ENCODE assay signal across 8 cellular contexts in the genomic region with DNA sequence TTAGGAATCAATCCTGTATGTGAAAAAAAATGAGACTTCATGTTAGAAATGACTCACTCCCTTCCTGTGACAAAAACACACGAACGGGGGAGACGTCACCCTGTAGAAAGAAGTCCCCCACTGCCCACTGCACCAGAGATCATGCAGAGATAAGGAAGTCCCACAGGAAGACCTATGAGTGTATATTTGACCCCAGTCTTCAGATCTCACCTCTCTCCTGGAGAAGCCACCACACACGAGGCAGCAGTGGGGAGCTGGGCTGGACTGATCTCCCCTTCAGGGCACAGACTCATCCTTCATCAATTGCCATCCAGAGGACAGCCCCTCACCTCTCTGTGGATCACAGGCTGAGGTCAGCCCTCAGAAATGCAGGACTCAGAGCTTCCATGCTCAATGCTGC. TPM values are rescaled to one million over a fixed set of nuclear protein-coding genes. Genes with fewer than 3 reads are reported as not detected.
A peak's percentile ranks its signal among the peaks of the same experiment; 100 is the strongest.
DNase-seq lines count a peak whose midpoint lies in the region; ATAC-seq and TF ChIP-seq lines count a peak whose summit lies in the region.
"Not testable (repeated sequence)": the region's sequence is repeated elsewhere in the genome, so short reads cannot be mapped to it uniquely, and the experiment has no call there.

No MANE protein-coding gene starts in this region.

- DNase-seq in GM23338 (ENCODE audit: low spot score), result peak; percentile 6
- peak; percentile 99 for DNase-seq in RPMI7951 (ENCODE audit: low read depth)
- DNase-seq in activated CD8-positive, alpha-beta T cell treated with anti-CD3 and anti-CD28 coated beads, Interleukin-2, amount 10 ng/mL, durations not matched to agents 7 days and 5 days, result peak; percentile 52
- DNase-seq in activated naive CD4-positive, alpha-beta T cell treated with Interleukin-2 at 50 U/mL for 16 hours, result peak; percentile 7
- DNase-seq in central memory CD8-positive, alpha-beta T cell (ENCODE audit: low spot score in 2 of 2), result peak in 1 of 2 donors; percentile 13
- DNase-seq in neural crest cell (ENCODE audit: low read depth, low spot score); stimulated activated naive CD8-positive, alpha-beta T cell treated with anti-CD3 and anti-CD28 coated beads, Interleukin-15, Interleukin-2, amounts not matched to agents 100 U/mL and 50 U/mL, for 24 hours: not testable (repeated sequence)

- H3K36me3 ChIP-seq in GM23338 (ENCODE audit: insufficient read depth), result not testable (repeated sequence)

- peaks cover 44% of the 10 kb centered on the region for H3K27me3 Mint-ChIP-seq in GM23338 (ENCODE audit: insufficient read depth, low read depth, poor library complexity)
- H3K27me3 Mint-ChIP-seq in activated CD8-positive, alpha-beta T cell treated with anti-CD3 and anti-CD28 coated beads, Interleukin-2, amount 10 ng/mL, durations not matched to agents 7 days and 5 days (ENCODE audit: low read depth); central memory CD8-positive, alpha-beta T cell; neural crest cell (ENCODE audit: low read depth): not testable (repeated sequence)

- H3K4me1 ChIP-seq in GM23338 (ENCODE audit: insufficient read depth), result peaks cover 21% of the 10 kb centered on the region

- H3F3A ChIP-seq in GM23338 (replicated peaks; ENCODE audit: low read depth), result not testable (repeated sequence)

- H3K27me3 ChIP-seq in GM23338 (ENCODE audit: insufficient read depth), result peaks cover 41% of the 10 kb centered on the region

- not testable (repeated sequence) for H3K9me2 ChIP-seq in GM23338 (ENCODE audit: insufficient read depth)

- peak overlapping the region; percentile 51 for H3K4me3 Mint-ChIP-seq in GM23338
- H3K4me3 Mint-ChIP-seq in activated CD8-positive, alpha-beta T cell treated with anti-CD3 and anti-CD28 coated beads, Interleukin-2, amount 10 ng/mL, durations not matched to agents 7 days and 5 days; neural crest cell: not testable (repeated sequence)
- peak overlapping the region; percentile 52 for H3K4me3 Mint-ChIP-seq in central memory CD8-positive, alpha-beta T cell

- peaks cover 28% of the 10 kb centered on the region for H3K4me1 Mint-ChIP-seq in GM23338
- H3K4me1 Mint-ChIP-seq in activated CD8-positive, alpha-beta T cell treated with anti-CD3 and anti-CD28 coated beads, Interleukin-2, amount 10 ng/mL, durations not matched to agents 7 days and 5 days (ENCODE audit: low read depth), result peaks cover 24% of the 10 kb centered on the region
- peaks cover 35% of the 10 kb centered on the region for H3K4me1 Mint-ChIP-seq in central memory CD8-positive, alpha-beta T cell
- peaks cover 17% of the 10 kb centered on the region for H3K4me1 Mint-ChIP-seq in neural crest cell

- not testable (repeated sequence) for H3K27ac ChIP-seq in GM23338 (ENCODE audit: low read depth)

- H3K4me2 ChIP-seq in GM23338, result peak overlapping the region; percentile 69

- peak; percentile 21 for ATAC-seq in GM23338
- peak; percentile 60 for ATAC-seq in activated CD8-positive, alpha-beta T cell treated with anti-CD3 and anti-CD28 coated beads, Interleukin-2, amount 10 ng/mL, durations not matched to agents 7 days and 5 days
- ATAC-seq in central memory CD8-positive, alpha-beta T cell (replicated peaks; ENCODE audit: extremely low read depth, poor library complexity, severe bottlenecking), result peak; percentile 86
- peak; percentile 87 for ATAC-seq in stimulated activated naive CD8-positive, alpha-beta T cell treated with anti-CD3 and anti-CD28 coated beads, Interleukin-15, Interleukin-2, amounts not matched to agents 100 U/mL and 50 U/mL, for 24 hours

- POLR2A ChIA-PET in activated CD8-positive, alpha-beta T cell treated with anti-CD3 and anti-CD28 coated beads, Interleukin-2, amount 10 ng/mL, durations not matched to agents 7 days and 5 days (lab: Charles Lee), result interaction anchor here (0.6 to 1.3 kb wide), 2 partner anchors 15 to 30 kb away, joined by 3 to 5 read pairs; no protein-coding TSS in a partner anchor

- TF ChIP-seq CTCF in GM23338 (conservative IDR thresholded peaks at IDR 0.05; ENCODE audit: low read depth in 2 of 2); neural crest cell (conservative IDR thresholded peaks at IDR 0.05): not testable (repeated sequence)

- peaks cover 16% of the 10 kb centered on the region for H3K9me3 Mint-ChIP-seq in GM23338
- H3K9me3 Mint-ChIP-seq in activated CD8-positive, alpha-beta T cell treated with anti-CD3 and anti-CD28 coated beads, Interleukin-2, amount 10 ng/mL, durations not matched to agents 7 days and 5 days (ENCODE audit: insufficient read depth), result peaks cover 16% of the 10 kb centered on the region
- not testable (repeated sequence) for H3K9me3 Mint-ChIP-seq in central memory CD8-positive, alpha-beta T cell; neural crest cell

- H3K27ac Mint-ChIP-seq in GM23338, result not testable (repeated sequence)
- H3K27ac Mint-ChIP-seq in activated CD8-positive, alpha-beta T cell treated with anti-CD3 and anti-CD28 coated beads, Interleukin-2, amount 10 ng/mL, durations not matched to agents 7 days and 5 days, result peak overlapping the region; percentile 62
- H3K27ac Mint-ChIP-seq in central memory CD8-positive, alpha-beta T cell (ENCODE audit: low read depth), result peak overlapping the region; percentile 78
- H3K27ac Mint-ChIP-seq in neural crest cell (ENCODE audit: unreplicated experiment), result peak overlapping the region; percentile 90

- not testable (repeated sequence) for H3K79me2 ChIP-seq in GM23338 (replicated peaks; ENCODE audit: insufficient read depth)

- H3K36me3 Mint-ChIP-seq in GM23338 (ENCODE audit: low read depth), result peaks cover 76% of the 10 kb centered on the region
- peaks cover 91% of the 10 kb centered on the region for H3K36me3 Mint-ChIP-seq in activated CD8-positive, alpha-beta T cell treated with anti-CD3 and anti-CD28 coated beads, Interleukin-2, amount 10 ng/mL, durations not matched to agents 7 days and 5 days (ENCODE audit: low read depth)
- peaks cover 25% of the 10 kb centered on the region for H3K36me3 Mint-ChIP-seq in central memory CD8-positive, alpha-beta T cell (ENCODE audit: insufficient read depth)
- peaks cover 52% of the 10 kb centered on the region for H3K36me3 Mint-ChIP-seq in neural crest cell (ENCODE audit: low read depth)

- peaks cover 11% of the 10 kb centered on the region for H3K9me3 ChIP-seq in iPS-18c (ENCODE audit: control insufficient read depth, insufficient read depth, low read length)

- not testable (repeated sequence) for H2AFZ ChIP-seq in GM23338

- H3K4me3 ChIP-seq in GM23338 (peak overlapping the region; percentile 41), iPS-18c (ENCODE audit: insufficient read depth, low read depth, low read length) (0 out of 2 replicates have a peak overlapping the region, but pooled peaks have one; percentile 15)

- peaks cover 11% of the 10 kb centered on the region for H4K20me1 ChIP-seq in GM23338 (replicated peaks; ENCODE audit: insufficient read depth)

- CTCF ChIA-PET in activated CD8-positive, alpha-beta T cell treated with anti-CD3 and anti-CD28 coated beads, Interleukin-2, amount 10 ng/mL, durations not matched to agents 7 days and 5 days (lab: Charles Lee), result not testable (repeated sequence)

RNA-seq across cellular contexts. Expression of gene ZNF611, which starts 18.9 kb away (rescaled TPM):
- 10.3 and 16.4 TPM in 2 replicates for total RNA-seq in GM23338 (2014; rRNA removed; shearing (Covaris generic))
- polyA plus RNA-seq in GM23338 (2016; fragmentation: Nextera tagmentation; extraction: Ambion mirVana), result 5.3 and 6.6 TPM in 2 replicates
- 7.7 and 8.4 TPM in 2 replicates for total RNA-seq in RPMI7951 (2014; rRNA removed; shearing (Covaris generic))
- total RNA-seq in activated CD8-positive, alpha-beta T cell treated with anti-CD3 and anti-CD28 coated beads, Interleukin-2, amount 10 ng/mL, durations not matched to agents 7 days and 5 days, result 10 to 100 TPM; 38.9 to 41.0 TPM
- 20.6 and 25.7 TPM in 2 replicates for total RNA-seq in neural crest cell

Comparison
In these comparisons a context has a peak if more than half of its experiments do, and no peak if none do; other contexts are left out.
1. ATAC-seq: peak in every context shown above with its lines; median percentile 87 in stimulated activated naive CD8-positive, alpha-beta T cell treated with anti-CD3 and anti-CD28 coated beads, Interleukin-15, Interleukin-2, amounts not matched to agents 100 U/mL and 50 U/mL, for 24 hours; 86 in central memory CD8-positive, alpha-beta T cell; 60 in activated CD8-positive, alpha-beta T cell treated with anti-CD3 and anti-CD28 coated beads, Interleukin-2, amount 10 ng/mL, durations not matched to agents 7 days and 5 days; 21 in GM23338.